Comparison of ENCODE assay signal across 15 cellular contexts in genomic region chr2:168179592-168179991, GRCh38.
"Had no signal": no experiment of that assay in that cellular context is flagged by ENCODE, and none has a peak within 500 bp of the region (broad histone marks: within the 10 kb centered on the region; RNA-seq: fewer than 3 reads in every experiment).

No MANE protein-coding gene starts in this region.

- H3K36me3 ChIP-seq: adrenal gland, right atrium auricular region had no signal

- H3K27me3 ChIP-seq: adrenal gland, right atrium auricular region had no signal

- H3K4me1 ChIP-seq: adrenal gland had no signal

- DNase-seq: activated B cell treated with CpG ODN at 0.5 μM for 24 hours; activated CD4-positive, alpha-beta T cell treated with anti-CD3 and anti-CD28 coated beads, Interleukin-2, amount 10 ng/mL, durations not matched to agents 24 days and 14 days; activated naive CD4-positive, alpha-beta T cell treated with anti-CD3 and anti-CD28 coated beads, Interleukin-2, amount 10 ng/mL, durations not matched to agents 7 days and 5 days; adrenal gland; central memory CD4-positive, alpha-beta T cell; cortex of kidney; effector memory CD8-positive, alpha-beta T cell; hippocampal formation; posterior cingulate gyrus; small intestine; trophoblast cell had no signal

- ATAC-seq: effector memory CD8-positive, alpha-beta T cell; stimulated activated effector memory CD8-positive, alpha-beta T cell treated with anti-CD3 and anti-CD28 coated beads, Interleukin-12 subunit alpha, Interleukin-12 subunit beta, amount 100 ng/mL, for 72 hours had no signal

- H3K27ac ChIP-seq: adrenal gland, right atrium auricular region had no signal

- H3K9me3 Mint-ChIP-seq: activated B cell treated with CpG ODN at 0.5 μM for 24 hours; activated CD4-positive, alpha-beta T cell treated with anti-CD3 and anti-CD28 coated beads, Interleukin-2, amount 10 ng/mL, durations not matched to agents 24 days and 14 days; activated naive CD4-positive, alpha-beta T cell treated with anti-CD3 and anti-CD28 coated beads, Interleukin-2, amount 10 ng/mL, durations not matched to agents 7 days and 5 days; activated T-helper 2 cell treated with anti-CD3 and anti-CD28 coated beads, Interferon-gamma antibody, Interleukin-2, Interleukin-4, amounts not matched to agents 10 μg/mL and 5 μg/mL and 100 μg/mL, durations not matched to agents 14 hours and 24 hours and 36 hours; effector memory CD8-positive, alpha-beta T cell; stimulated activated effector memory CD8-positive, alpha-beta T cell treated with anti-CD3 and anti-CD28 coated beads, Interleukin-12 subunit alpha, Interleukin-12 subunit beta, amount 100 ng/mL, for 72 hours; T-helper 1 cell treated with Interleukin-12 subunit alpha and Interleukin-12 subunit beta and Interleukin-4 antibody, amounts not matched to agents 30 μg/mL and 1 μg/mL, for 36 hours had no signal

- H3K27ac Mint-ChIP-seq: activated B cell treated with CpG ODN at 0.5 μM for 24 hours; activated CD4-positive, alpha-beta T cell treated with anti-CD3 and anti-CD28 coated beads, Interleukin-2, amount 10 ng/mL, durations not matched to agents 24 days and 14 days; activated naive CD4-positive, alpha-beta T cell treated with anti-CD3 and anti-CD28 coated beads, Interleukin-2, amount 10 ng/mL, durations not matched to agents 7 days and 5 days; activated T-helper 2 cell treated with anti-CD3 and anti-CD28 coated beads, Interferon-gamma antibody, Interleukin-2, Interleukin-4, amounts not matched to agents 10 μg/mL and 5 μg/mL and 100 μg/mL, durations not matched to agents 14 hours and 24 hours and 36 hours; stimulated activated effector memory CD8-positive, alpha-beta T cell treated with anti-CD3 and anti-CD28 coated beads, Interleukin-12 subunit alpha, Interleukin-12 subunit beta, amount 100 ng/mL, for 72 hours; T-helper 1 cell treated with Interleukin-12 subunit alpha and Interleukin-12 subunit beta and Interleukin-4 antibody, amounts not matched to agents 30 μg/mL and 1 μg/mL, for 36 hours had no signal

- H3K4me3 ChIP-seq: adrenal gland, right atrium auricular region had no signal

- H3K4me3 Mint-ChIP-seq: activated B cell treated with CpG ODN at 0.5 μM for 24 hours; activated CD4-positive, alpha-beta T cell treated with anti-CD3 and anti-CD28 coated beads, Interleukin-2, amount 10 ng/mL, durations not matched to agents 24 days and 14 days; activated naive CD4-positive, alpha-beta T cell treated with anti-CD3 and anti-CD28 coated beads, Interleukin-2, amount 10 ng/mL, durations not matched to agents 7 days and 5 days; effector memory CD8-positive, alpha-beta T cell; stimulated activated effector memory CD8-positive, alpha-beta T cell treated with anti-CD3 and anti-CD28 coated beads, Interleukin-12 subunit alpha, Interleukin-12 subunit beta, amount 100 ng/mL, for 72 hours; T-helper 1 cell treated with Interleukin-12 subunit alpha and Interleukin-12 subunit beta and Interleukin-4 antibody, amounts not matched to agents 30 μg/mL and 1 μg/mL, for 36 hours had no signal

- H3K27me3 Mint-ChIP-seq: activated B cell treated with CpG ODN at 0.5 μM for 24 hours; activated CD4-positive, alpha-beta T cell treated with anti-CD3 and anti-CD28 coated beads, Interleukin-2, amount 10 ng/mL, durations not matched to agents 24 days and 14 days; activated naive CD4-positive, alpha-beta T cell treated with anti-CD3 and anti-CD28 coated beads, Interleukin-2, amount 10 ng/mL, durations not matched to agents 7 days and 5 days; effector memory CD8-positive, alpha-beta T cell had no signal

- H3K9me3 ChIP-seq: adrenal gland, right atrium auricular region had no signal
